8 cellular contexts compared by ENCODE assay signal in the genomic region with DNA sequence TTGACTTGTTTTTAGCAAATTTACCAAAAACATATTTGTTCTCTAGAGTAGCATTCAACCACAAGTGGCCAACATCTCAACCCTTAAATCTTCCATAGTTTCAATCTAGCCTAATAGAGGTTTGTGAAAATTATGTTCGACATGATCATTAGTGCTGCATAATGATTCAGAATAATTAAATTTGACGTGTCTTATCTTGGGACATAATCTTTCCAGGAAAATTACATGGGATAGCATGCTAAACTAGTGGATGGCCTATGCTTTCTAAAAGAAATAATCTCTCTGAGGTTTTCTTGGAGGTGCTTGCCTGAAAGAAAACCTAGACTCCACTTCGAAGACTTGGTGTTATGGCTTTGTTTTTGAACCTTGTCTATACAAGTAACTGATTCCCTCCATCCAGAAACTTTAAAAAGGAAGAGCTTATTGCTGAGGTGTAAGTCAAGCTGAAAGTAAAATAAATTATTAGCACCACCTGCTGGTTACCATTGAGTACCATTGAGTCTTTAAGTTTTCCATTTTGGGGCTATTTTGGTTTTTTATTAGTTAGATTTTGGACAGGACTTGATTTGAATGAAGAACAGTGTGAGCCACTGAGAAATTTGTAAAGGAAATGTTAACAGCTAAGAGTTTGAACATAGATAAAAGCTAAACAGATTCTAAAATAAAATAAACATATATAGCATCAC. TPM values are rescaled to one million over a fixed set of nuclear protein-coding genes. Genes with fewer than 3 reads are reported as not detected.
A peak's percentile ranks its signal among the peaks of the same experiment; 100 is the strongest.
DNase-seq lines count a peak whose midpoint lies in the region; ATAC-seq and TF ChIP-seq lines count a peak whose summit lies in the region.

No MANE protein-coding gene starts in this region.

- no peaks in the 10 kb centered on the region for H3K9me2 ChIP-seq in Loucy (replicated peaks; ENCODE audit: low read depth, low read length)

- H3K4me2 ChIP-seq in Loucy (ENCODE audit: low read depth, low read length, poor library complexity, severe bottlenecking): no peak overlapping the region

- no peaks in the 10 kb centered on the region for H3K79me2 ChIP-seq in Loucy (ENCODE audit: insufficient read depth, low read length)

- WGBS in liver: 90% methylated on average over 3 of the region's 3 CpGs

- no peaks in the 10 kb centered on the region for H3K9me3 ChIP-seq in Loucy (ENCODE audit: insufficient read depth, low read depth, low read length)
- no peaks in the 10 kb centered on the region for H3K9me3 ChIP-seq in adipocyte (ENCODE audit: control insufficient read depth, low read length)
- H3K9me3 ChIP-seq in liver (ENCODE audit: control insufficient read depth in 4 of 4, low read length in 3 of 4): no peaks in the 10 kb centered on the region

- H3K36me3 ChIP-seq in Loucy (ENCODE audit: insufficient read depth, low read length) (peaks cover 43% of the 10 kb centered on the region; the same call in 1 of the 2 replicates), adipocyte (ENCODE audit: control insufficient read depth, insufficient read depth, low read length, severe bottlenecking) (peaks cover 44% of the 10 kb centered on the region), liver (ENCODE audit: control insufficient read depth in 4 of 4, insufficient read depth in 3 of 4, low read depth in 1 of 4, low read length in 3 of 4) (peaks cover 3 to 53% (median 38%) of the 10 kb centered on the region in 4 donors)

- no peaks in the 10 kb centered on the region for H3K27me3 ChIP-seq in Loucy (ENCODE audit: insufficient read depth, low read length, poor library complexity, severe bottlenecking)
- no peaks in the 10 kb centered on the region for H3K27me3 ChIP-seq in adipocyte (replicated peaks; ENCODE audit: control insufficient read depth, insufficient read depth, low read length)
- no peaks in the 10 kb centered on the region for H3K27me3 ChIP-seq in liver (ENCODE audit: control insufficient read depth in 4 of 4, insufficient read depth in 4 of 4, low read length in 3 of 4)

- H3K4me1 ChIP-seq in Loucy (ENCODE audit: insufficient read depth, low read length, poor library complexity, severe bottlenecking) (no peaks in the 10 kb centered on the region), adipocyte (ENCODE audit: control insufficient read depth, insufficient read depth, low read length) (peaks cover 31% of the 10 kb centered on the region), liver (ENCODE audit: control insufficient read depth in 4 of 4, insufficient read depth in 4 of 4, low read length in 3 of 4) (peaks cover 1 to 13% (median 8%) of the 10 kb centered on the region in 4 donors)

- H3K4me3 ChIP-seq in Loucy (ENCODE audit: low read length, poor library complexity, severe bottlenecking) (no peak overlapping the region), adipocyte (ENCODE audit: low read length) (no peak overlapping the region), liver (ENCODE audit: low read depth in 1 of 3, low read length in 3 of 3) (no peak overlapping the region)

- no peak overlapping the region for H3K9ac ChIP-seq in Loucy (ENCODE audit: low read depth, low read length, poor library complexity, severe bottlenecking)
- H3K9ac ChIP-seq in adipocyte (ENCODE audit: low read length): no peak overlapping the region
- no peak overlapping the region for H3K9ac ChIP-seq in liver (ENCODE audit: low read depth in 1 of 2, low read length in 2 of 2)

- TF ChIP-seq CTCF in Loucy (conservative IDR thresholded peaks at IDR 0.05; ENCODE audit: low read length) (peak; percentile 80), liver (IDR thresholded peaks at IDR 0.05; ENCODE audit: low read depth, low read length, missing input control) (peak; percentile 33)

- peak; percentile 48 for DNase-seq in NCI-H2196 (lab: John Stamatoyannopoulos, UW; ENCODE audit: unreplicated experiment)
- no peak for DNase-seq in NCI-H2196 treated with DMSO at 0.1 percent for 48 hours (lab: John Stamatoyannopoulos, UW; ENCODE audit: unreplicated experiment)
- DNase-seq in adipocyte (ENCODE audit: low read depth): peak; percentile 78
- DNase-seq in foreskin melanocyte: no peak

- H3F3A ChIP-seq in Loucy (ENCODE audit: low read depth): no peaks in the 10 kb centered on the region

- no peak overlapping the region for H2AFZ ChIP-seq in Loucy (ENCODE audit: low read length)

- ATAC-seq in GM19467 (IDR thresholded peaks at IDR 0.05; ENCODE audit: unreplicated experiment) (no peak), GM18867 (IDR thresholded peaks at IDR 0.05; ENCODE audit: unreplicated experiment) (no peak)

- peak; percentile 68 to 76 for TF ChIP-seq RAD21 in liver (IDR thresholded peaks at IDR 0.05)

- no peaks in the 10 kb centered on the region for H4K20me1 ChIP-seq in Loucy (ENCODE audit: insufficient read depth, low read length, poor library complexity, severe bottlenecking)

- no peak overlapping the region for H3K27ac ChIP-seq in liver (ENCODE audit: low read depth in 1 of 2, low read length in 2 of 2)

TF ChIP-seq in liver, 16 proteins besides CTCF, POLR2A, EP300 and RAD21:
- TF ChIP-seq RXRA (IDR thresholded peaks at IDR 0.05) (no peak), TAF1 (conservative IDR thresholded peaks at IDR 0.05) (no peak), EGR1 (IDR thresholded peaks at IDR 0.05; ENCODE audit: low read depth in 2 of 2) (no peak), JUND (IDR thresholded peaks at IDR 0.05) (no peak), SP1 (IDR thresholded peaks at IDR 0.05) (no peak)
- TF ChIP-seq, protein P1, sequence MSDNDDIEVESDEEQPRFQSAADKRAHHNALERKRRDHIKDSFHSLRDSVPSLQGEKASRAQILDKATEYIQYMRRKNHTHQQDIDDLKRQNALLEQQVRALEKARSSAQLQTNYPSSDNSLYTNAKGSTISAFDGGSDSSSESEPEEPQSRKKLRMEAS (IDR thresholded peaks at IDR 0.05): no peak
TF ChIP-seq in liver: peak in this region for 0.

RNA-seq across cellular contexts. Expression of gene COX7A2L, which starts 32.7 kb away (rescaled TPM):
- 100 to 1,000 TPM in 1 of 2 donors, 10 to 100 TPM in 1; 55.0 to 102 TPM for total RNA-seq in liver
- polyA plus RNA-seq in liver: 10 to 100 TPM; 62.5 to 91.4 TPM

Comparison
In these comparisons a context has a peak if more than half of its experiments do, and no peak if none do; other contexts are left out.
1. DNase-seq: peak in NCI-H2196 (single experiment) and adipocyte (single experiment); none in NCI-H2196 treated with DMSO at 0.1 percent for 48 hours (single experiment) and foreskin melanocyte (single experiment).